Comparison of ENCODE assay signal across 8 cellular contexts in genomic region chr19:56120371-56121179, GRCh38. TPM values are rescaled to one million over a fixed set of nuclear protein-coding genes. Genes with fewer than 3 reads are reported as not detected.
DNase-seq lines count a peak whose midpoint lies in the region; ATAC-seq, FAIRE-seq and TF ChIP-seq lines count a peak whose summit lies in the region.

No MANE protein-coding gene starts in this region.

- TF ChIP-seq CTCF in GM12864 (IDR thresholded peaks at IDR 0.05; ENCODE audit: low read depth, low read length, missing control alignments): peak; percentile 21
- TF ChIP-seq CTCF in HFFc6 (IDR thresholded peaks at IDR 0.05): peak; percentile 56
- TF ChIP-seq CTCF in WERI-Rb-1 (IDR thresholded peaks at IDR 0.05; ENCODE audit: low read depth, low read length): no peak
- TF ChIP-seq CTCF in bronchial epithelial cell (IDR thresholded peaks at IDR 0.05; ENCODE audit: insufficient read depth, low read length, severe bottlenecking): peak; percentile 26
- peak; percentile 23 for TF ChIP-seq CTCF in kidney (IDR thresholded peaks at IDR 0.05; ENCODE audit: borderline replicate concordance, extremely low read depth, insufficient read depth)

- H3K36me3 ChIP-seq in WERI-Rb-1 (peaks cover 24% of the 10 kb centered on the region), bronchial epithelial cell (ENCODE audit: control insufficient read depth, insufficient read depth, low read length) (peaks cover 3% of the 10 kb centered on the region), kidney (ENCODE audit: control insufficient read depth in 1 of 2, insufficient read depth in 2 of 2, low read length in 2 of 2) (no peaks in the 10 kb centered on the region)

- H3K27me3 ChIP-seq in WERI-Rb-1 (ENCODE audit: insufficient read depth, low read depth, severe bottlenecking) (no peaks in the 10 kb centered on the region), bronchial epithelial cell (ENCODE audit: control insufficient read depth, insufficient read depth, low read length) (no peaks in the 10 kb centered on the region)

- no peaks in the 10 kb centered on the region for H3K9me3 Mint-ChIP-seq in HFFc6

- H3K4me3 ChIP-seq in GM12864 (ENCODE audit: low read depth, low read length) (peak overlapping the region; percentile 80), WERI-Rb-1 (ENCODE audit: low read depth, low read length) (peak overlapping the region; percentile 93), bronchial epithelial cell (ENCODE audit: low read depth, low read length) (peak overlapping the region; percentile 82), kidney (ENCODE audit: low read length in 2 of 2) (peak overlapping the region; percentile 61 to 67)

- H3K9ac ChIP-seq in kidney (ENCODE audit: low read length in 2 of 2): peak overlapping the region; percentile 32 to 69

- H3K27ac Mint-ChIP-seq in HFFc6: peak overlapping the region; percentile 94

- no peaks in the 10 kb centered on the region for H3K27me3 Mint-ChIP-seq in HFFc6 (ENCODE audit: insufficient read depth)

- FAIRE-seq in bronchial epithelial cell (lab: Jason Lieb, UNC): no peak
- FAIRE-seq in kidney (lab: Jason Lieb, UNC): no peak

- no peak for ATAC-seq in GM18873 (IDR thresholded peaks at IDR 0.05; ENCODE audit: low FRiP score, unreplicated experiment)

- peak overlapping the region; percentile 91 for H3K4me3 Mint-ChIP-seq in HFFc6

- H3K9me3 ChIP-seq in WERI-Rb-1 (ENCODE audit: severe bottlenecking): no peaks in the 10 kb centered on the region
- no peaks in the 10 kb centered on the region for H3K9me3 ChIP-seq in kidney (ENCODE audit: control insufficient read depth in 1 of 2, low read length in 2 of 2)

- peaks cover 4% of the 10 kb centered on the region for H3K36me3 Mint-ChIP-seq in HFFc6 (ENCODE audit: low read depth)

- intact Hi-C loops in kidney (cut with DNase I): no loop called here

- H3K4me1 ChIP-seq in kidney (ENCODE audit: control insufficient read depth in 1 of 2, insufficient read depth in 1 of 2, low read depth in 1 of 2, low read length in 2 of 2): peaks cover 15 to 21% of the 10 kb centered on the region in 2 donors

- H3K27ac ChIP-seq in WERI-Rb-1: peak overlapping the region; percentile 99
- H3K27ac ChIP-seq in kidney (ENCODE audit: low read depth in 2 of 2, low read length in 2 of 2): peak overlapping the region; percentile 92 to 93

- peaks cover 22% of the 10 kb centered on the region for H3K4me1 Mint-ChIP-seq in HFFc6 (ENCODE audit: low read depth)

- DNase-seq in GM12864 (ENCODE audit: low read depth) (no peak), HFFc6 (peak; percentile 72), NCI-H146 (lab: John Stamatoyannopoulos, UW) (peak; percentile 84), WERI-Rb-1 (peak; percentile 73), bronchial epithelial cell (ENCODE audit: low read depth) (peak; percentile 32), kidney (peak; percentile 94)
- DNase-seq in stimulated activated CD4-positive, alpha-beta T cell treated with anti-CD3 and anti-CD28 coated beads, Interleukin-15, amount 100 ng/mL, for 24 hours: peak; percentile 84

RNA-seq across cellular contexts. Expression of gene ZNF787, which starts 0.5 kb away (rescaled TPM):
- total RNA-seq in HFFc6 (2021; fragmentation: NEBNext Ultra II Directional; extraction: Animal tissue kit (Norgen Biotek cat#: 25700)): 10 to 100 TPM; 28.5 to 31.5 (median 29.5) TPM
- total RNA-seq in bronchial epithelial cell (32.6 and 43.0 TPM in 2 replicates), kidney (31.9 TPM)
- polyA plus RNA-seq in kidney (ENCODE audit: insufficient read depth, low read depth, low replicate concordance): 23.0 TPM

RNA-seq across cellular contexts. Expression of gene ZNF444, which starts 20.5 kb away (rescaled TPM):
- total RNA-seq in HFFc6 (2021; fragmentation: NEBNext Ultra II Directional; extraction: Animal tissue kit (Norgen Biotek cat#: 25700)): 10 to 100 TPM; 20.6 to 28.4 (median 22.5) TPM
- total RNA-seq in bronchial epithelial cell (4.2 and 7.0 TPM in 2 replicates), kidney (28.4 TPM)
- 39.6 TPM for polyA plus RNA-seq in kidney (ENCODE audit: insufficient read depth, low read depth, low replicate concordance)

RNA-seq across cellular contexts. Expression of gene GALP, which starts 55.2 kb away (rescaled TPM):
- not detected for total RNA-seq in HFFc6 (2021; fragmentation: NEBNext Ultra II Directional; extraction: Animal tissue kit (Norgen Biotek cat#: 25700))
- total RNA-seq in bronchial epithelial cell: not detected in 2 replicates
- not detected for total RNA-seq in kidney
- polyA plus RNA-seq in kidney (ENCODE audit: insufficient read depth, low read depth, low replicate concordance): not detected
